14 cellular contexts compared by ENCODE assay signal in the genomic region with DNA sequence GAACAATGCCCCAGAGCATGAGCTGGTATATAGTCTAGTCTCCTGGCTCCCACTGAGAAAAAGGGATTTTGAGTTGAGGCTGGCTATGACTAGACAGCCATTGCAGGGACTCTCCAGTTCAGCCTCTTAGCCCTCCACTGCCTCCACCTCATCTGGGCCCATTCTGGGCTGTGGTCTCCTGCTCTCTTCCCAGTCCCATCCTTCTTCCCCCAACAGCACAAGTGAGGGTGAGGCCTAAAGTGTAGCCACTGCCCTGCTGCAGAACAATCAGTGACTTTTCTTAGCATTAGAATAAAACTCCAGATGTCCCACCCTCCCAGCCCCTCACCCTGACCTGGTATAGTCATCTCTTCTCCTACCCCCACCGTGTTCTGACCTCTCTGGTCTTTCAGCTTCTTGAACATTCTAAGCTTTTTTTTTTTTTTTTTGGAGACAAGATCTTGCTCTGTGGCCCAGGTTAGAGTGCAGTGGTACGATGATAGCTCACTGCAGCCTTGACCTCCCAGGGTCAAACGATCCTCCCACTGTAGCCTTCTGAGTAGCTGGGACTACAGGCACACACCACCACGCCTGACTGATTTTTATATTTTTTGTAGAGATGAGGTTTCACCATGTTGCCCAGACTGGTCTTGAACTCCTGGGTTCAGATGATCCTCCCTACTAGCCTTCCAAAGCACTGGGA. TPM values are rescaled to one million over a fixed set of nuclear protein-coding genes. Genes with fewer than 3 reads are reported as not detected.
A peak's percentile ranks its signal among the peaks of the same experiment; 100 is the strongest.
DNase-seq lines count a peak whose midpoint lies in the region; ATAC-seq, FAIRE-seq and TF ChIP-seq lines count a peak whose summit lies in the region.
"Had no signal": no experiment of that assay in that cellular context is flagged by ENCODE, and none has a peak within 500 bp of the region (broad histone marks: within the 10 kb centered on the region; RNA-seq: fewer than 3 reads in every experiment).

No MANE protein-coding gene starts in this region.

- POLR2A ChIA-PET in K562 (lab: Yijun Ruan, JAX), result interaction anchor here (0.6 to 39.5 kb wide), 11 partner anchors 9 to 237 kb away, joined by 3 to 1693 read pairs (median 4); a partner anchor contains a TSS
- POLR2A ChIA-PET in naive thymus-derived CD4-positive, alpha-beta T cell (lab: Charles Lee), result interaction anchor here (0.7 to 2.8 kb wide), 8 partner anchors 32 to 67 kb away, joined by 3 to 9 read pairs (median 3); no protein-coding TSS in a partner anchor

- no peaks in the 10 kb centered on the region for H3K9me3 ChIP-seq in left ventricle myocardium inferior (replicated peaks)
- no peaks in the 10 kb centered on the region for H3K9me3 ChIP-seq in K562 (replicated peaks; ENCODE audit: control insufficient read depth, insufficient read depth, low read depth, low read length)
- no peaks in the 10 kb centered on the region for H3K9me3 ChIP-seq in naive thymus-derived CD4-positive, alpha-beta T cell (ENCODE audit: control insufficient read depth in 2 of 3, low read length in 3 of 3)
- no peaks in the 10 kb centered on the region for H3K9me3 ChIP-seq in vagina
- H3K9me3 ChIP-seq: heart left ventricle had no signal

- peak overlapping the region in 8 of 9 donors; percentile 22 to 82 (median 64) for H3K27ac Mint-ChIP-seq in naive thymus-derived CD4-positive, alpha-beta T cell
- H3K27ac Mint-ChIP-seq: GM23338 had no signal

- H3K27ac ChIP-seq in left ventricle myocardium inferior (replicated peaks) (peak overlapping the region; percentile 97), K562 (ENCODE audit: extremely low read depth, low read depth, low read length) (peak overlapping the region; percentile 10; the same call in 1 of the 3 replicates), vagina (peak overlapping the region; percentile 39)
- H3K27ac ChIP-seq in naive thymus-derived CD4-positive, alpha-beta T cell (ENCODE audit: low read depth, low read length), result no peak overlapping the region

- peaks cover 62 to 85% (median 78%) of the 10 kb centered on the region in 7 donors for H3K4me1 Mint-ChIP-seq in naive thymus-derived CD4-positive, alpha-beta T cell

- no peak overlapping the region for H2AFZ ChIP-seq in K562 (ENCODE audit: low read depth, low read length)
- H2AFZ ChIP-seq: GM23338 had no signal

- no peak for FAIRE-seq in K562 (lab: Jason Lieb, UNC)

- no peak for TF ChIP-seq CTCF in left ventricle myocardium inferior (IDR thresholded peaks at IDR 0.05; ENCODE audit: borderline replicate concordance)
- TF ChIP-seq CTCF in K562 (IDR thresholded peaks at IDR 0.05 in 2 of 3, conservative IDR thresholded peaks at IDR 0.05 in 1 of 3; ENCODE audit: insufficient read depth in 2 of 3, low read depth in 1 of 3, low read length in 3 of 3), result no peak
- TF ChIP-seq CTCF in vagina (IDR thresholded peaks at IDR 0.05), result no peak

- H3K79me2 ChIP-seq in K562 (ENCODE audit: control insufficient read depth, insufficient read depth, low read length), result peaks cover 91% of the 10 kb centered on the region

- peaks cover 4 to 30% (median 5%) of the 10 kb centered on the region in 5 donors for H3K36me3 Mint-ChIP-seq in naive thymus-derived CD4-positive, alpha-beta T cell

- DNase-seq in left ventricle myocardium inferior, result no peak
- no peak for DNase-seq in Right ventricle myocardium inferior (ENCODE audit: missing footprints)
- DNase-seq in K562 (ENCODE audit: extremely low read depth in 1 of 4, low spot score in 3 of 4), result peak in 3 of 4 experiments; percentile 56 to 78 (median 58)
- DNase-seq in naive thymus-derived CD4-positive, alpha-beta T cell, result no peak
- no peak for DNase-seq in vagina (ENCODE audit: extremely low spot score in 2 of 2)
- DNase-seq in anterior cingulate cortex (lab: John Stamatoyannopoulos, UW), result no peak
- DNase-seq in activated gamma-delta T cell (lab: John Stamatoyannopoulos, UW), result no peak
- DNase-seq: activated CD8-positive, alpha-beta memory T cell treated with anti-CD3 and anti-CD28 coated beads, Interleukin-2, amount 50 U/mL, for 48 hours; heart left ventricle; NCI-H187 treated with DMSO at 0.1 percent for 48 hours; SHP77 had no signal

- H3K4me1 ChIP-seq in left ventricle myocardium inferior, result peaks cover 93% of the 10 kb centered on the region
- H3K4me1 ChIP-seq in K562 (replicated peaks in 1 of 2; ENCODE audit: control insufficient read depth in 2 of 2, insufficient read depth in 2 of 2, low read length in 2 of 2), result peaks cover 42 to 47% of the 10 kb centered on the region in 2 experiments
- peaks cover 37 to 45% of the 10 kb centered on the region in 2 donors for H3K4me1 ChIP-seq in naive thymus-derived CD4-positive, alpha-beta T cell (ENCODE audit: control insufficient read depth in 2 of 2, insufficient read depth in 2 of 2, low read length in 2 of 2)
- H3K4me1 ChIP-seq in vagina, result peaks cover 68% of the 10 kb centered on the region

- TF ChIP-seq EP300 in K562 (IDR thresholded peaks at IDR 0.05; ENCODE audit: low read length), result no peak

- no peak overlapping the region for H3K4me3 ChIP-seq in left ventricle myocardium inferior
- no peak overlapping the region for H3K4me3 ChIP-seq in K562
- no peak overlapping the region for H3K4me3 ChIP-seq in naive thymus-derived CD4-positive, alpha-beta T cell (ENCODE audit: low read length)
- H3K4me3 ChIP-seq in vagina, result no peak overlapping the region
- H3K4me3 ChIP-seq: GM23338, heart left ventricle had no signal

- no peak for ATAC-seq in Right ventricle myocardium inferior
- ATAC-seq in K562, result no peak
- no peak for ATAC-seq in naive thymus-derived CD4-positive, alpha-beta T cell
- ATAC-seq in HG03565 (IDR thresholded peaks at IDR 0.05; ENCODE audit: unreplicated experiment), result no peak
- ATAC-seq: GM23338, heart left ventricle, left lobe of liver had no signal

- peak overlapping the region; percentile 27 for H3K4me2 ChIP-seq in K562 (ENCODE audit: insufficient read depth, low read length)

- intact Hi-C loops in left ventricle myocardium inferior (cut with micrococcal nuclease) (no loop called here), Right ventricle myocardium inferior (cut with DNase I) (loop anchor here (2.0 kb wide), 1 partner anchor 15 kb away; no protein-coding TSS in a partner anchor), K562 (cut with micrococcal nuclease) (no loop called here), vagina (cut with DNase I) (no loop called here)
- intact Hi-C loops in naive thymus-derived CD4-positive, alpha-beta T cell (cut with micrococcal nuclease), result no loop called here

- in situ Hi-C loops in K562 (cut with MboI), result no loop called here

- H4K20me1 ChIP-seq in K562 (replicated peaks; ENCODE audit: control insufficient read depth, insufficient read depth, low read length), result peaks cover 66% of the 10 kb centered on the region

- H3K27me3 Mint-ChIP-seq in naive thymus-derived CD4-positive, alpha-beta T cell, result no peaks in the 10 kb centered on the region

- H3K9me1 ChIP-seq in K562 (ENCODE audit: control insufficient read depth, insufficient read depth, low read length), result peaks cover 21% of the 10 kb centered on the region

- H3K36me3 ChIP-seq in left ventricle myocardium inferior (no peaks in the 10 kb centered on the region), K562 (ENCODE audit: control insufficient read depth, insufficient read depth, low read length) (peaks cover 61% of the 10 kb centered on the region), vagina (no peaks in the 10 kb centered on the region)
- H3K36me3 ChIP-seq in naive thymus-derived CD4-positive, alpha-beta T cell (ENCODE audit: control insufficient read depth in 2 of 3, insufficient read depth in 3 of 3, low read length in 3 of 3), result peaks cover 0 to 30% (median 5%) of the 10 kb centered on the region in 3 experiments

- no peaks in the 10 kb centered on the region for H3K27me3 ChIP-seq in left ventricle myocardium inferior (ENCODE audit: low read depth)
- no peaks in the 10 kb centered on the region for H3K27me3 ChIP-seq in K562 (ENCODE audit: control insufficient read depth in 2 of 2, insufficient read depth in 2 of 2, low read length in 2 of 2)
- no peaks in the 10 kb centered on the region for H3K27me3 ChIP-seq in naive thymus-derived CD4-positive, alpha-beta T cell (ENCODE audit: control insufficient read depth in 2 of 2, insufficient read depth in 2 of 2, low read length in 2 of 2)
- H3K27me3 ChIP-seq in vagina, result no peaks in the 10 kb centered on the region
- H3K27me3 ChIP-seq: heart left ventricle had no signal

- H3K4me3 Mint-ChIP-seq in naive thymus-derived CD4-positive, alpha-beta T cell, result peak overlapping the region in 9 of 10 donors; percentile 12 to 100 (median 63)
- H3K4me3 Mint-ChIP-seq: GM23338 had no signal

- WGBS in K562 (ENCODE audit: insufficient coverage, low coverage, missing lambda C conversion rate), result 13% methylated on average over 4 of the region's 4 CpGs

- no TSS peak for BruUV-seq in K562 (replicated peaks; lab: Mats Ljungman, UMichigan)

- no peak for TF ChIP-seq RAD21 in K562 (CRISPR knock-in tag; conservative IDR thresholded peaks at IDR 0.05 in 1 of 2, IDR thresholded peaks at IDR 0.05 in 1 of 2)

- H3K9me3 Mint-ChIP-seq in naive thymus-derived CD4-positive, alpha-beta T cell, result no peaks in the 10 kb centered on the region
- H3K9me3 Mint-ChIP-seq: GM23338 had no signal

- TF ChIP-seq POLR2A in K562 (conservative IDR thresholded peaks at IDR 0.05) (no peak), vagina (IDR thresholded peaks at IDR 0.05) (no peak)

- peak overlapping the region in 1 of 2 experiments; percentile 53; a peak in 1 of 4 replicates for H3K9ac ChIP-seq in K562 (ENCODE audit: insufficient read depth in 1 of 2, low read depth in 2 of 2, low read length in 2 of 2)

- CTCF ChIA-PET in K562 (lab: Yijun Ruan, JAX; ENCODE audit: low intra/inter-chr PET ratio), result interaction anchor here (0.6 kb wide), 1 partner anchor 986 kb away, joined by 3 read pairs; no protein-coding TSS in a partner anchor
- CTCF ChIA-PET in naive thymus-derived CD4-positive, alpha-beta T cell (lab: Charles Lee), result interaction anchor here (0.6 to 1.9 kb wide), 6 partner anchors 9 to 57 kb away, joined by 3 to 6 read pairs (median 4); no protein-coding TSS in a partner anchor

RNA-seq across cellular contexts. Expression of a gene that starts 4.3 kb away (rescaled TPM):
- total RNA-seq in left ventricle myocardium inferior (40.3 TPM), Right ventricle myocardium inferior (38.1 TPM), K562 (2014; rRNA removed) (72.6 and 103 TPM in 2 replicates), K562 (2014; rRNA removed; fragmentation: Illumina TruSeq; extraction: Trizol) (26.1 and 26.4 TPM in 2 replicates), K562 (2015; rRNA removed; fragmentation: Illumina TruSeq; extraction: Trizol) (59.2 and 60.1 TPM in 2 replicates), K562 (2021) (264 and 271 TPM in 2 replicates), vagina (72.2 TPM)
- total RNA-seq in K562 (2011; cell fraction: chromatin; rRNA removed; ENCODE audit: low replicate concordance), result 482 and 971 TPM in 2 replicates
- total RNA-seq in K562 (2011; cell fraction: nucleolus; rRNA removed), result 663 TPM in 2 replicates
- 469 and 476 TPM in 2 replicates for total RNA-seq in K562 (2011; cell fraction: nucleoplasm; rRNA removed)
- polyA plus RNA-seq in K562 (2011; rRNA removed) (40.4 and 111 TPM in 2 replicates), K562 (2014; fragmentation: Illumina TruSeq; extraction: Trizol) (76.0 and 122 TPM in 2 replicates), K562 (2014; fragmentation: Nextera tagmentation; extraction: Ambion mirVana) (1 to 10 TPM; 4.0 to 5.2 TPM), K562 (2014; rRNA removed) (102 and 130 TPM in 2 replicates)
- 75.5 and 117 TPM in 2 replicates for polyA plus RNA-seq in K562 (2011; cell fraction: cytosol; rRNA removed)
- 369 and 471 TPM in 2 replicates for polyA plus RNA-seq in K562 (2011; cell fraction: nucleus; rRNA removed)
- polyA plus RNA-seq in K562 (2012), result 148 and 229 TPM in 2 replicates
- polyA minus RNA-seq in K562 (2011; rRNA and poly(A)+ RNA removed), result 98.8 and 108 TPM in 2 replicates
- 188 and 326 TPM in 2 replicates for polyA minus RNA-seq in K562 (2011; cell fraction: cytosol; rRNA and poly(A)+ RNA removed)
- polyA minus RNA-seq in K562 (2011; cell fraction: nucleus; rRNA and poly(A)+ RNA removed), result 310 and 409 TPM in 2 replicates
- total RNA-seq in naive thymus-derived CD4-positive, alpha-beta T cell, result 100 to 1,000 TPM; 169 to 235 (median 201) TPM
- 10 to 100 TPM; 24.3 to 76.6 TPM for polyA plus RNA-seq in naive thymus-derived CD4-positive, alpha-beta T cell

RNA-seq across cellular contexts. Expression of a gene that starts 16.1 kb away (rescaled TPM):
- total RNA-seq in left ventricle myocardium inferior, result 16.1 TPM
- total RNA-seq in Right ventricle myocardium inferior, result 12.4 TPM
- total RNA-seq in K562 (2011; cell fraction: chromatin; rRNA removed; ENCODE audit: low replicate concordance), result 116 and 152 TPM in 2 replicates
- 68.5 and 75.0 TPM in 2 replicates for total RNA-seq in K562 (2011; cell fraction: nucleolus; rRNA removed)
- total RNA-seq in K562 (2011; cell fraction: nucleoplasm; rRNA removed), result 88.1 and 101 TPM in 2 replicates
- total RNA-seq in K562 (2014; rRNA removed), result 15.1 and 15.6 TPM in 2 replicates
- total RNA-seq in K562 (2014; rRNA removed; fragmentation: Illumina TruSeq; extraction: Trizol), result 13.5 and 15.3 TPM in 2 replicates
- total RNA-seq in K562 (2015; rRNA removed; fragmentation: Illumina TruSeq; extraction: Trizol), result 15.2 and 15.7 TPM in 2 replicates
- total RNA-seq in K562 (2021), result 20.1 and 21.1 TPM in 2 replicates
- 25.6 and 43.0 TPM in 2 replicates for polyA plus RNA-seq in K562 (2011; rRNA removed)
- 24.5 and 36.2 TPM in 2 replicates for polyA plus RNA-seq in K562 (2011; cell fraction: cytosol; rRNA removed)
- polyA plus RNA-seq in K562 (2011; cell fraction: nucleus; rRNA removed), result 73.7 and 92.5 TPM in 2 replicates
- polyA plus RNA-seq in K562 (2012), result 15.0 and 42.6 TPM in 2 replicates
- polyA plus RNA-seq in K562 (2014; fragmentation: Illumina TruSeq; extraction: Trizol), result 15.4 and 16.5 TPM in 2 replicates
- 1 to 10 TPM; 1.3 to 1.8 TPM for polyA plus RNA-seq in K562 (2014; fragmentation: Nextera tagmentation; extraction: Ambion mirVana)
- polyA plus RNA-seq in K562 (2014; rRNA removed), result 15.8 and 18.6 TPM in 2 replicates
- 24.1 and 42.3 TPM in 2 replicates for polyA minus RNA-seq in K562 (2011; rRNA and poly(A)+ RNA removed)
- 13.4 and 21.4 TPM in 2 replicates for polyA minus RNA-seq in K562 (2011; cell fraction: cytosol; rRNA and poly(A)+ RNA removed)
- 36.2 and 65.9 TPM in 2 replicates for polyA minus RNA-seq in K562 (2011; cell fraction: nucleus; rRNA and poly(A)+ RNA removed)
- 10 to 100 TPM; 31.1 to 71.3 (median 42.0) TPM for total RNA-seq in naive thymus-derived CD4-positive, alpha-beta T cell
- polyA plus RNA-seq in naive thymus-derived CD4-positive, alpha-beta T cell, result 10 to 100 TPM; 20.6 to 26.2 TPM
- total RNA-seq in vagina, result 20.1 TPM

Comparison
In these comparisons a context has a peak if more than half of its experiments do, and no peak if none do; other contexts are left out.
1. DNase-seq: peak in K562 (3 of 4); none in left ventricle myocardium inferior (single experiment), Right ventricle myocardium inferior (single experiment), naive thymus-derived CD4-positive, alpha-beta T cell (0 of 9), vagina (0 of 2), anterior cingulate cortex (0 of 58) and activated gamma-delta T cell (single experiment).